In the genomic region with DNA sequence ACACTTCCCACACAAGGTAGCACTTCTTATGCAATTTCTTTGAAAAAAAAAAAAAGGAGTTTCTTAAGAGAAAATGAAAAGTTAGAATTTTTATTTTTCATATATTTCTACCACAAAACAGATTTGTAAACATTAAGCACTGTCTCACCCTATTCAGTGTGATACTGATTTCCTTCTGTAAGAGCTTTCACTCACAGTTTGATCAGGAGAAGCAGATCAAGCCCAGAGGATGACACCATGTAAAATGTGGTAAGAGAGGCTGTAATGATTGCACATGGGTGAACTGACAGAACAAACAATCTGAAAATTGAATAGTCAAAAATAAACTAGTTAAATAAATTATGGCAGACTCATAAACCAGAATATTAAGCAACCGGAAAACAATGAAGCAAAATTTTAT, we compare ENCODE assay signal across 2 cellular contexts.
TF ChIP-seq lines count a peak whose summit lies in the region.

No MANE protein-coding gene starts in this region.

TF ChIP-seq in SK-N-SH treated with all-trans-retinoic acid at 6 μM for 48 hours, 23 proteins besides CTCF, POLR2A, EP300 and RAD21:
- TF ChIP-seq ZFP30 (CRISPR knock-in tag; IDR thresholded peaks at IDR 0.05): no peak

TF ChIP-seq in HepG2, 621 proteins besides CTCF, POLR2A, EP300 and RAD21:
- TF ChIP-seq, protein P1, sequence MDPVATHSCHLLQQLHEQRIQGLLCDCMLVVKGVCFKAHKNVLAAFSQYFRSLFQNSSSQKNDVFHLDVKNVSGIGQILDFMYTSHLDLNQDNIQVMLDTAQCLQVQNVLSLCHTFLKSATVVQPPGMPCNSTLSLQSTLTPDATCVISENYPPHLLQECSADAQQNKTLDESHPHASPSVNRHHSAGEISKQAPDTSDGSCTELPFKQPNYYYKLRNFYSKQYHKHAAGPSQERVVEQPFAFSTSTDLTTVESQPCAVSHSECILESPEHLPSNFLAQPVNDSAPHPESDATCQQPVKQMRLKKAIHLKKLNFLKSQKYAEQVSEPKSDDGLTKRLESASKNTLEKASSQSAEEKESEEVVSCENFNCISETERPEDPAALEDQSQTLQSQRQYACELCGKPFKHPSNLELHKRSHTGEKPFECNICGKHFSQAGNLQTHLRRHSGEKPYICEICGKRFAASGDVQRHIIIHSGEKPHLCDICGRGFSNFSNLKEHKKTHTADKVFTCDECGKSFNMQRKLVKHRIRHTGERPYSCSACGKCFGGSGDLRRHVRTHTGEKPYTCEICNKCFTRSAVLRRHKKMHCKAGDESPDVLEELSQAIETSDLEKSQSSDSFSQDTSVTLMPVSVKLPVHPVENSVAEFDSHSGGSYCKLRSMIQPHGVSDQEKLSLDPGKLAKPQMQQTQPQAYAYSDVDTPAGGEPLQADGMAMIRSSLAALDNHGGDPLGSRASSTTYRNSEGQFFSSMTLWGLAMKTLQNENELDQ (CRISPR knock-in tag; IDR thresholded peaks at IDR 0.05; ENCODE audit: borderline replicate concordance): no peak
- TF ChIP-seq ZNF350 (CRISPR knock-in tag; IDR thresholded peaks at IDR 0.05; ENCODE audit: borderline replicate concordance, low read depth): no peak
- TF ChIP-seq, protein P2, sequence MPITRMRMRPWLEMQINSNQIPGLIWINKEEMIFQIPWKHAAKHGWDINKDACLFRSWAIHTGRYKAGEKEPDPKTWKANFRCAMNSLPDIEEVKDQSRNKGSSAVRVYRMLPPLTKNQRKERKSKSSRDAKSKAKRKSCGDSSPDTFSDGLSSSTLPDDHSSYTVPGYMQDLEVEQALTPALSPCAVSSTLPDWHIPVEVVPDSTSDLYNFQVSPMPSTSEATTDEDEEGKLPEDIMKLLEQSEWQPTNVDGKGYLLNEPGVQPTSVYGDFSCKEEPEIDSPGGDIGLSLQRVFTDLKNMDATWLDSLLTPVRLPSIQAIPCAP (CRISPR knock-in tag; IDR thresholded peaks at IDR 0.05; ENCODE audit: low read depth): no peak
- TF ChIP-seq MYNN (CRISPR knock-in tag; IDR thresholded peaks at IDR 0.05; ENCODE audit: low read depth): no peak
- TF ChIP-seq, protein P3, sequence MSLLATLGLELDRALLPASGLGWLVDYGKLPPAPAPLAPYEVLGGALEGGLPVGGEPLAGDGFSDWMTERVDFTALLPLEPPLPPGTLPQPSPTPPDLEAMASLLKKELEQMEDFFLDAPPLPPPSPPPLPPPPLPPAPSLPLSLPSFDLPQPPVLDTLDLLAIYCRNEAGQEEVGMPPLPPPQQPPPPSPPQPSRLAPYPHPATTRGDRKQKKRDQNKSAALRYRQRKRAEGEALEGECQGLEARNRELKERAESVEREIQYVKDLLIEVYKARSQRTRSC (CRISPR knock-in tag; IDR thresholded peaks at IDR 0.05; ENCODE audit: low read depth): no peak
- no peak for TF ChIP-seq DR1 (CRISPR knock-in tag; IDR thresholded peaks at IDR 0.05)
- TF ChIP-seq, protein P4, sequence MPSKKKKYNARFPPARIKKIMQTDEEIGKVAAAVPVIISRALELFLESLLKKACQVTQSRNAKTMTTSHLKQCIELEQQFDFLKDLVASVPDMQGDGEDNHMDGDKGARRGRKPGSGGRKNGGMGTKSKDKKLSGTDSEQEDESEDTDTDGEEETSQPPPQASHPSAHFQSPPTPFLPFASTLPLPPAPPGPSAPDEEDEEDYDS (CRISPR knock-in tag; IDR thresholded peaks at IDR 0.05): no peak
- TF ChIP-seq, protein P5, sequence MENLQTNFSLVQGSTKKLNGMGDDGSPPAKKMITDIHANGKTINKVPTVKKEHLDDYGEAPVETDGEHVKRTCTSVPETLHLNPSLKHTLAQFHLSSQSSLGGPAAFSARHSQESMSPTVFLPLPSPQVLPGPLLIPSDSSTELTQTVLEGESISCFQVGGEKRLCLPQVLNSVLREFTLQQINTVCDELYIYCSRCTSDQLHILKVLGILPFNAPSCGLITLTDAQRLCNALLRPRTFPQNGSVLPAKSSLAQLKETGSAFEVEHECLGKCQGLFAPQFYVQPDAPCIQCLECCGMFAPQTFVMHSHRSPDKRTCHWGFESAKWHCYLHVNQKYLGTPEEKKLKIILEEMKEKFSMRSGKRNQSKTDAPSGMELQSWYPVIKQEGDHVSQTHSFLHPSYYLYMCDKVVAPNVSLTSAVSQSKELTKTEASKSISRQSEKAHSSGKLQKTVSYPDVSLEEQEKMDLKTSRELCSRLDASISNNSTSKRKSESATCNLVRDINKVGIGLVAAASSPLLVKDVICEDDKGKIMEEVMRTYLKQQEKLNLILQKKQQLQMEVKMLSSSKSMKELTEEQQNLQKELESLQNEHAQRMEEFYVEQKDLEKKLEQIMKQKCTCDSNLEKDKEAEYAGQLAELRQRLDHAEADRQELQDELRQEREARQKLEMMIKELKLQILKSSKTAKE (CRISPR knock-in tag; IDR thresholded peaks at IDR 0.05; ENCODE audit: borderline replicate concordance): no peak
- TF ChIP-seq YEATS4 (CRISPR knock-in tag; IDR thresholded peaks at IDR 0.05; ENCODE audit: borderline replicate concordance): no peak
- no peak for TF ChIP-seq KMT2A (CRISPR knock-in tag; IDR thresholded peaks at IDR 0.05)
